11 cellular contexts compared by ENCODE assay signal in genomic region chr15:67998599-67999122, GRCh38. TPM values are rescaled to one million over a fixed set of nuclear protein-coding genes. Genes with fewer than 3 reads are reported as not detected.
DNase-seq lines count a peak whose midpoint lies in the region; ATAC-seq and TF ChIP-seq lines count a peak whose summit lies in the region.
"Had no signal": no experiment of that assay in that cellular context is flagged by ENCODE, and none has a peak within 500 bp of the region (broad histone marks: within the 10 kb centered on the region; RNA-seq: fewer than 3 reads in every experiment).

No MANE protein-coding gene starts in this region.

- H3K27ac ChIP-seq in RWPE2 (ENCODE audit: poor library complexity, severe bottlenecking): peak overlapping the region; percentile 82
- H3K27ac ChIP-seq in foreskin keratinocyte: peak overlapping the region; percentile 43
- H3K27ac ChIP-seq in vagina: peak overlapping the region; percentile 53
- H3K27ac ChIP-seq: upper lobe of right lung had no signal

- TF ChIP-seq CTCF in RWPE2 (IDR thresholded peaks at IDR 0.05; ENCODE audit: poor library complexity, severe bottlenecking): no peak
- TF ChIP-seq CTCF in foreskin keratinocyte (conservative IDR thresholded peaks at IDR 0.05): no peak
- TF ChIP-seq CTCF in vagina (IDR thresholded peaks at IDR 0.05): no peak

- H3K4me1 ChIP-seq in RWPE2 (ENCODE audit: insufficient read depth, poor library complexity, severe bottlenecking) (peaks cover 21% of the 10 kb centered on the region), foreskin keratinocyte (peaks cover 17% of the 10 kb centered on the region), vagina (peaks cover 14% of the 10 kb centered on the region)
- H3K4me1 ChIP-seq: upper lobe of right lung had no signal

- H3K9me3 ChIP-seq in RWPE2 (ENCODE audit: severe bottlenecking) (no peaks in the 10 kb centered on the region), vagina (no peaks in the 10 kb centered on the region)
- H3K9me3 ChIP-seq: upper lobe of right lung had no signal

- ATAC-seq in RWPE2 (ENCODE audit: low read depth) (peak; percentile 82), foreskin keratinocyte (peak; percentile 69)
- ATAC-seq: upper lobe of right lung had no signal

- no peaks in the 10 kb centered on the region for H3K36me3 ChIP-seq in RWPE2 (ENCODE audit: low read depth)
- H3K36me3 ChIP-seq in vagina: no peaks in the 10 kb centered on the region
- H3K36me3 ChIP-seq: upper lobe of right lung had no signal

- intact Hi-C loops in vagina (cut with DNase I): no loop called here

- H3K4me3 ChIP-seq in RWPE2 (ENCODE audit: severe bottlenecking): no peak overlapping the region
- no peak overlapping the region for H3K4me3 ChIP-seq in vagina
- H3K4me3 ChIP-seq: upper lobe of right lung had no signal

- DNase-seq in NOMO-1 treated with DMSO at 0.1 percent for 48 hours (lab: John Stamatoyannopoulos, UW; ENCODE audit: unreplicated experiment) (peak; percentile 7), NOMO-1 (lab: John Stamatoyannopoulos, UW; ENCODE audit: unreplicated experiment in 2 of 2) (no peak), RWPE2 (ENCODE audit: low spot score) (no peak), foreskin keratinocyte (peak; percentile 61 to 84), vagina (ENCODE audit: extremely low spot score in 2 of 2) (no peak), epidermal melanocyte (ENCODE audit: insufficient read length, low spot score) (no peak), iPS-NIHi11 (ENCODE audit: low spot score) (no peak), NCI-H1417 treated with DMSO at 0.1 percent for 48 hours (lab: John Stamatoyannopoulos, UW) (no peak)
- DNase-seq: activated CD8-positive, alpha-beta memory T cell treated with anti-CD3 and anti-CD28 coated beads, Interleukin-2, amount 50 U/mL, for 4 hours; NCI-H2029 treated with DMSO at 0.1 percent for 48 hours; upper lobe of right lung had no signal

- H3K27me3 ChIP-seq in RWPE2 (ENCODE audit: insufficient read depth, poor library complexity, severe bottlenecking): no peaks in the 10 kb centered on the region
- H3K27me3 ChIP-seq in foreskin keratinocyte: no peaks in the 10 kb centered on the region
- no peaks in the 10 kb centered on the region for H3K27me3 ChIP-seq in vagina
- H3K27me3 ChIP-seq: upper lobe of right lung had no signal

- TF ChIP-seq POLR2A in vagina (IDR thresholded peaks at IDR 0.05): no peak

RNA-seq across cellular contexts. Expression of gene PIAS1, which starts 55.5 kb away (rescaled TPM):
- total RNA-seq in foreskin keratinocyte (19.4 and 23.0 TPM in 2 replicates), vagina (88.1 TPM)
- polyA plus RNA-seq in foreskin keratinocyte: 8.1 and 8.5 TPM in 2 replicates

Comparison
In these comparisons a context has a peak if more than half of its experiments do, and no peak if none do; other contexts are left out.
1. DNase-seq: peak in NOMO-1 treated with DMSO at 0.1 percent for 48 hours (single experiment) and foreskin keratinocyte (2 of 2); none in NOMO-1 (0 of 2), RWPE2 (single experiment), vagina (0 of 2), epidermal melanocyte (single experiment), iPS-NIHi11 (single experiment) and NCI-H1417 treated with DMSO at 0.1 percent for 48 hours (single experiment).
2. Peak in every context shown above with its lines, with median percentiles within 50 percentile points of each other: H3K27ac ChIP-seq.